31 cellular contexts compared by ENCODE assay signal in the genomic region with DNA sequence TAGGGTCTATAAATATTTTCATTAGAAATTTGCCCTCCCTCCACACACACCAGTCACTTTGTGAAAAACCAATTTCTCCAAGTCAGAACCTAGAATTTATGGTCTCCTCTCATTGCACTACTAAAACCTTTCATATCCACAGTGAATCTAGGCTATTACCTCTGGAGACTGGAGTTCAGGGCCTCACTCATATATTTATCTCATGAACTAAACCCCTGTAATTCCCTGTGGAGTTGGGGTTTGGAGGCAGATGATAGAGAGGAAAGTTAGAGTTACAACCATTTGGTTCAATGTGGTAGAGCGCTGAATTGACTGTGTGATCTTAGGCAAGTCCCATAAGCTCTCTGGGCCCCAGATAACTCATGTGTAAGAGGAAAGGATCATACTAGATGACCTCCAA. TPM values are rescaled to one million over a fixed set of nuclear protein-coding genes. Genes with fewer than 3 reads are reported as not detected.
DNase-seq lines count a peak whose midpoint lies in the region; TF ChIP-seq lines count a peak whose summit lies in the region.
"Had no signal": no experiment of that assay in that cellular context is flagged by ENCODE, and none has a peak within 500 bp of the region (broad histone marks: within the 10 kb centered on the region; RNA-seq: fewer than 3 reads in every experiment).

No MANE protein-coding gene starts in this region.

- no peaks in the 10 kb centered on the region for H3K36me3 ChIP-seq in colonic mucosa
- no peaks in the 10 kb centered on the region for H3K36me3 ChIP-seq in vagina
- H3K36me3 ChIP-seq: HAP-1, ovary, uterus had no signal

- no peak overlapping the region for H3K4me3 Mint-ChIP-seq in activated naive CD4-positive, alpha-beta T cell treated with anti-CD3 and anti-CD28 coated beads, Interleukin-2, amount 50 U/mL, for 24 hours
- no peak overlapping the region for H3K4me3 Mint-ChIP-seq in nephron
- H3K4me3 Mint-ChIP-seq: dendritic cell treated with granulocyte-macrophage colony-stimulating factor and Interleukin-4, amounts not matched to agents 40 ng/mL and 50 ng/mL, for 4 days; IgD-negative memory B cell; immature natural killer cell; stimulated activated memory B cell treated with anti-CD40 and anti-IgM and Interleukin-4, amounts not matched to agents 10 μg/mL and 1 μg/mL and 100 μg/mL, for 72 hours had no signal

- H3K36me3 Mint-ChIP-seq in activated naive CD4-positive, alpha-beta T cell treated with anti-CD3 and anti-CD28 coated beads, Interleukin-2, amount 50 U/mL, for 24 hours = peaks cover 3% of the 10 kb centered on the region
- no peaks in the 10 kb centered on the region for H3K36me3 Mint-ChIP-seq in nephron (ENCODE audit: low read depth)
- H3K36me3 Mint-ChIP-seq: IgD-negative memory B cell had no signal

- peak overlapping the region; percentile 93 for H3K27ac Mint-ChIP-seq in activated naive CD4-positive, alpha-beta T cell treated with anti-CD3 and anti-CD28 coated beads, Interleukin-2, amount 50 U/mL, for 24 hours
- peak overlapping the region; percentile 91 to 94 (median 92) for H3K27ac Mint-ChIP-seq in nephron
- H3K27ac Mint-ChIP-seq: IgD-negative memory B cell; stimulated activated memory B cell treated with anti-CD40 and anti-IgM and Interleukin-4, amounts not matched to agents 10 μg/mL and 1 μg/mL and 100 μg/mL, for 72 hours had no signal

- H3K9ac ChIP-seq in colonic mucosa (ENCODE audit: low read depth in 2 of 2, low read length in 2 of 2) = no peak overlapping the region

- no peak overlapping the region for H3K4me3 ChIP-seq in colonic mucosa
- H3K4me3 ChIP-seq in vagina = no peak overlapping the region
- H3K4me3 ChIP-seq: A549, HAP-1, ovary, uterus had no signal

- no peak for DNase-seq in activated naive CD4-positive, alpha-beta T cell (lab: John Stamatoyannopoulos, UW)
- DNase-seq in colonic mucosa (no peak), NCI-H2029 treated with DMSO at 0.1 percent for 48 hours (lab: John Stamatoyannopoulos, UW) (no peak), vagina (ENCODE audit: extremely low spot score in 2 of 2) (no peak)
- no peak for DNase-seq in activated CD8-positive, alpha-beta memory T cell treated with anti-CD3 and anti-CD28 coated beads, Interleukin-2, amount 50 U/mL, for 48 hours
- no peak for DNase-seq in effector CD4-positive, alpha-beta T cell
- DNase-seq: activated CD4-positive, alpha-beta T cell treated with anti-CD3 and anti-CD28 coated beads, Interleukin-2, amount 50 U/mL, for 4 hours; activated CD4-positive, CD25-positive, alpha-beta regulatory T cell; activated CD8-positive, alpha-beta memory T cell treated with anti-CD3 and anti-CD28 coated beads, Interleukin-2, amount 50 U/mL, for 4 hours; AML-193; caudate nucleus; COR-L47; DMS79 treated with DMSO at 0.1 percent for 48 hours; GF-D8; hypothalamus; immature natural killer cell; left ventricle myocardium superior; NCI-H1092 treated with DMSO at 0.1 percent for 48 hours; NCI-H187 treated with DMSO at 0.1 percent for 48 hours; NCI-H748 treated with DMSO at 0.1 percent for 48 hours; ovary; stimulated activated CD4-positive, alpha-beta T cell treated with anti-CD3 and anti-CD28 coated beads, Interleukin-12 subunit alpha, Interleukin-12 subunit beta, amount 100 ng/mL, for 4 hours; stimulated activated CD4-positive, alpha-beta T cell treated with anti-CD3 and anti-CD28 coated beads, Interleukin-4, amount 100 ng/mL, for 1 hour; uterus had no signal

- H3K27me3 Mint-ChIP-seq in activated naive CD4-positive, alpha-beta T cell treated with anti-CD3 and anti-CD28 coated beads, Interleukin-2, amount 50 U/mL, for 24 hours = no peaks in the 10 kb centered on the region
- H3K27me3 Mint-ChIP-seq in nephron (ENCODE audit: low read depth) = no peaks in the 10 kb centered on the region
- H3K27me3 Mint-ChIP-seq: IgD-negative memory B cell; stimulated activated memory B cell treated with anti-CD40 and anti-IgM and Interleukin-4, amounts not matched to agents 10 μg/mL and 1 μg/mL and 100 μg/mL, for 72 hours had no signal

- TF ChIP-seq CTCF in colonic mucosa (IDR thresholded peaks at IDR 0.05) (no peak), nephron (IDR thresholded peaks at IDR 0.05; ENCODE audit: unreplicated experiment in 3 of 3) (no peak), vagina (IDR thresholded peaks at IDR 0.05) (no peak)

- H3K27ac ChIP-seq in colonic mucosa (peak overlapping the region; percentile 10), vagina (no peak overlapping the region)
- H3K27ac ChIP-seq: A549, ovary had no signal

- no peak for TF ChIP-seq POLR2A in vagina (IDR thresholded peaks at IDR 0.05)

- intact Hi-C loops in colonic mucosa (cut with DNase I) (no loop called here), vagina (cut with DNase I) (no loop called here)

- no peaks in the 10 kb centered on the region for H3K4me1 ChIP-seq in colonic mucosa
- H3K4me1 ChIP-seq in vagina = peaks cover 21% of the 10 kb centered on the region
- H3K4me1 ChIP-seq: A549, HAP-1, uterus had no signal

- H3K9me3 Mint-ChIP-seq in activated naive CD4-positive, alpha-beta T cell treated with anti-CD3 and anti-CD28 coated beads, Interleukin-2, amount 50 U/mL, for 24 hours = no peaks in the 10 kb centered on the region
- no peaks in the 10 kb centered on the region for H3K9me3 Mint-ChIP-seq in nephron
- H3K9me3 Mint-ChIP-seq: dendritic cell treated with granulocyte-macrophage colony-stimulating factor and Interleukin-4, amounts not matched to agents 40 ng/mL and 50 ng/mL, for 4 days; IgD-negative memory B cell; immature natural killer cell; stimulated activated memory B cell treated with anti-CD40 and anti-IgM and Interleukin-4, amounts not matched to agents 10 μg/mL and 1 μg/mL and 100 μg/mL, for 72 hours had no signal

- H3K9me3 ChIP-seq in colonic mucosa = no peaks in the 10 kb centered on the region
- no peaks in the 10 kb centered on the region for H3K9me3 ChIP-seq in vagina
- H3K9me3 ChIP-seq: A549, HAP-1, ovary, uterus had no signal

- peaks cover 94% of the 10 kb centered on the region for H3K4me1 Mint-ChIP-seq in activated naive CD4-positive, alpha-beta T cell treated with anti-CD3 and anti-CD28 coated beads, Interleukin-2, amount 50 U/mL, for 24 hours
- peaks cover 37% of the 10 kb centered on the region for H3K4me1 Mint-ChIP-seq in nephron

- H3K27me3 ChIP-seq in colonic mucosa = no peaks in the 10 kb centered on the region
- no peaks in the 10 kb centered on the region for H3K27me3 ChIP-seq in vagina
- H3K27me3 ChIP-seq: ovary, uterus had no signal

RNA-seq across cellular contexts. Expression of a gene that starts 18.2 kb away (rescaled TPM):
- total RNA-seq in colonic mucosa (1 to 10 TPM; 2.9 to 3.2 TPM), vagina (11.8 TPM)
